ENCODE assay signal across 1 cellular context in genomic region chr4:54498661-54499111, GRCh38.
TF ChIP-seq lines count a peak whose summit lies in the region.

No MANE protein-coding gene starts in this region.

TF ChIP-seq in GM23338, 12 proteins besides CTCF, POLR2A, EP300 and RAD21 (continued from another document):
- TF ChIP-seq EZH2phosphoT487 (IDR thresholded peaks at IDR 0.05; ENCODE audit: unreplicated experiment) (no peak), REST (IDR thresholded peaks at IDR 0.05; ENCODE audit: unreplicated experiment) (no peak), POLR2AphosphoS5 (IDR thresholded peaks at IDR 0.05; ENCODE audit: low read depth) (no peak)
